In the genomic region with DNA sequence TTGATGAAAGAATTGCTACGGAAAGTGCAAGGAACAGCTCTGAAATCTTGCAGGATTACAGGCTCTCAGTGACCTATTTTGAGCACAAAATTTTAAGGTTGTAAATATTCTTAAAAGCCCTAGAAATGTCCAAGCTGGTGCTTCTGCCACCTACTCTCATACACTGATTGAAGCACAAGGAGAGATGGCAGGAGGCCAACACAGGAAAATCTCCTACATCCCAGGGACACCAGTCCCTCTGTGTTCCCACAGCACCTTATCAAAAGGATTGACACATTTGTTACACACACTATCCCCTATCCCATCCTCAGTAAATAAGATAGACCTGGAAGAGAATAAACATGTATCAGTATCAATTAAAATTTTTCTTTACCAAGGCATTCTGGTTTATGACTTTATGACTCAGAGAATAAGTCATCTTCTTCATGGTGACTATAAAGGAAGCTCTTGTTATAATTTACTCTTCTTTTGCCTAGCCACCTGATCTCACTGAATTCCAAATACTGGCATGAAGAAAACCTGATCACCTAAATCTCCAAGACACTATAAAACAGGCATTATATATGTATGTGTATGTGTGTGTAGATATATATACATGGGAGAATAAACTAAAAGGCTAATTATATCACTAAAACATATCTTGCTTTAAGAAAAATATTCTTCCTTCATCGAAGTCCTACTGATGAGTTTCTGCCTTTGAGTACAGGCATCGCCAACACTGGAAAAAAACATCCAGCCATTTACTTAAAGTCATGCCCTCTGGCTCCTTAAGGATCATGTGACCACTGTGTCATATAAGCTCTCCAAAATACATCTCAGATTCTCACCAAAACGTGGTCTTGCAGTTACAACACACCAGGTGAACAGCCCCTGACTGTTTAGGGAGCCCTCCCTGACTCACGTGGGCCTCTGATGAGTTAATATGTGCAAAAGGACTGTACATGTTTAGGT, we compare ENCODE assay signal across 19 cellular contexts.
DNase-seq lines count a peak whose midpoint lies in the region; ATAC-seq, FAIRE-seq and TF ChIP-seq lines count a peak whose summit lies in the region.
"Had no signal": no experiment of that assay in that cellular context is flagged by ENCODE, and none has a peak within 500 bp of the region (broad histone marks: within the 10 kb centered on the region; RNA-seq: fewer than 3 reads in every experiment).

No MANE protein-coding gene starts in this region.

- no peak for TF ChIP-seq CTCF in endothelial cell of umbilical vein (IDR thresholded peaks at IDR 0.05; ENCODE audit: extremely low read depth in 1 of 2, insufficient read depth in 1 of 2, low read depth in 1 of 2, low read length in 2 of 2)
- TF ChIP-seq CTCF in nephron (IDR thresholded peaks at IDR 0.05; ENCODE audit: unreplicated experiment in 3 of 3) = no peak
- TF ChIP-seq CTCF in thyroid gland (IDR thresholded peaks at IDR 0.05) = no peak

- no peak for FAIRE-seq in endothelial cell of umbilical vein (lab: Jason Lieb, UNC)
- no peak for FAIRE-seq in GM12892 (lab: Jason Lieb, UNC)
- FAIRE-seq: RCC 7860 had no signal

- H3K27me3 ChIP-seq in endothelial cell of umbilical vein (ENCODE audit: control insufficient read depth in 2 of 2, insufficient read depth in 2 of 2, low read length in 2 of 2) = no peaks in the 10 kb centered on the region
- H3K27me3 ChIP-seq in thyroid gland = no peaks in the 10 kb centered on the region
- H3K27me3 ChIP-seq: gastrocnemius medialis, vagina had no signal

- BruUV-seq in endothelial cell of umbilical vein (replicated peaks; lab: Mats Ljungman, UMichigan) = no TSS peak

- 77 to 83% methylated on average over 5 of the region's 5 CpGs for WGBS in thyroid gland, 2 donors

- H3K4me3 ChIP-seq in endothelial cell of umbilical vein (replicated peaks in 1 of 3; ENCODE audit: insufficient read depth in 1 of 3, low read depth in 1 of 3, low read length in 3 of 3) (no peak overlapping the region), thyroid gland (replicated peaks in 1 of 3) (no peak overlapping the region)
- H3K4me3 ChIP-seq: gastrocnemius medialis, vagina had no signal

- intact Hi-C loops in endothelial cell of umbilical vein (cut with micrococcal nuclease) = no loop called here
- intact Hi-C loops in thyroid gland (cut with DNase I) = no loop called here

- DNase-seq in EL (peak; percentile 50), M059J (ENCODE audit: low read depth) (peak; percentile 57), endothelial cell of umbilical vein (ENCODE audit: low read depth, low spot score) (peak; percentile 14), thyroid gland (no peak), GM12892 (ENCODE audit: insufficient read length) (no peak)
- no peak for DNase-seq in activated naive CD4-positive, alpha-beta T cell treated with anti-CD3 and anti-CD28 coated beads, Interleukin-2, amount 10 ng/mL, durations not matched to agents 7 days and 5 days
- DNase-seq in activated naive CD4-positive, alpha-beta T cell treated with anti-CD3 and anti-CD28 coated beads, Interleukin-2, amount 50 U/mL, for 72 hours (ENCODE audit: low spot score in 2 of 2) = no peak
- DNase-seq: activated CD4-positive, CD25-positive, alpha-beta regulatory T cell; activated effector memory CD4-positive, alpha-beta T cell treated with anti-CD3 and anti-CD28 coated beads, Interleukin-2, amount 50 U/mL, for 16 hours; DMS79; gastrocnemius medialis; immature natural killer cell; NCI-H510A; stimulated activated naive B cell treated with anti-CD40 and anti-IgM and Interleukin-4, amounts not matched to agents 10 μg/mL and 1 μg/mL and 100 μg/mL, for 72 hours; T-cell had no signal

- peaks cover 51% of the 10 kb centered on the region for H3K36me3 Mint-ChIP-seq in nephron (ENCODE audit: low read depth)
- H3K36me3 Mint-ChIP-seq in activated naive CD4-positive, alpha-beta T cell treated with anti-CD3 and anti-CD28 coated beads, Interleukin-2, amount 10 ng/mL, durations not matched to agents 7 days and 5 days = no peaks in the 10 kb centered on the region
- peaks cover 0 to 5% of the 10 kb centered on the region in 2 donors for H3K36me3 Mint-ChIP-seq in activated naive CD4-positive, alpha-beta T cell treated with anti-CD3 and anti-CD28 coated beads, Interleukin-2, amount 50 U/mL, for 72 hours
- H3K36me3 Mint-ChIP-seq: immature natural killer cell; stimulated activated naive B cell treated with anti-CD40 and anti-IgM and Interleukin-4, amounts not matched to agents 10 μg/mL and 1 μg/mL and 100 μg/mL, for 72 hours; T-cell had no signal

- no peaks in the 10 kb centered on the region for H4K20me1 ChIP-seq in endothelial cell of umbilical vein (replicated peaks; ENCODE audit: control insufficient read depth, extremely low read depth, insufficient read depth, low read length)

- no peak for TF ChIP-seq POLR2A in endothelial cell of umbilical vein (IDR thresholded peaks at IDR 0.05; ENCODE audit: low read depth, low read length)
- TF ChIP-seq POLR2A in thyroid gland (IDR thresholded peaks at IDR 0.05) = no peak
- TF ChIP-seq POLR2A in GM12892 (IDR thresholded peaks at IDR 0.05; ENCODE audit: low read depth, low read length) = no peak

- POLR2A ChIA-PET in endothelial cell of umbilical vein (lab: Charles Lee) = no interaction called here

- peaks cover 45% of the 10 kb centered on the region for H3K4me1 Mint-ChIP-seq in nephron
- H3K4me1 Mint-ChIP-seq in activated naive CD4-positive, alpha-beta T cell treated with anti-CD3 and anti-CD28 coated beads, Interleukin-2, amount 10 ng/mL, durations not matched to agents 7 days and 5 days = no peaks in the 10 kb centered on the region
- H3K4me1 Mint-ChIP-seq: B cell; immature natural killer cell; stimulated activated naive B cell treated with anti-CD40 and anti-IgM and Interleukin-4, amounts not matched to agents 10 μg/mL and 1 μg/mL and 100 μg/mL, for 72 hours; T-cell had no signal

- dilution Hi-C loops in endothelial cell of umbilical vein (cut with MboI; ENCODE audit: extremely low pct_ligation_motif_present, low sequenced_read_pairs) = no loop called here

- H3K9ac ChIP-seq in endothelial cell of umbilical vein (replicated peaks; ENCODE audit: extremely low read depth, insufficient read depth, low read length) = no peak overlapping the region

- H3K4me1 ChIP-seq in endothelial cell of umbilical vein (ENCODE audit: control insufficient read depth, extremely low read depth, insufficient read depth, low read length) = no peaks in the 10 kb centered on the region
- no peaks in the 10 kb centered on the region for H3K4me1 ChIP-seq in thyroid gland

- H3K27ac Mint-ChIP-seq in nephron = peak overlapping the region; percentile 30 to 90 (median 50)
- no peak overlapping the region for H3K27ac Mint-ChIP-seq in activated naive CD4-positive, alpha-beta T cell treated with anti-CD3 and anti-CD28 coated beads, Interleukin-2, amount 10 ng/mL, durations not matched to agents 7 days and 5 days
- H3K27ac Mint-ChIP-seq in activated naive CD4-positive, alpha-beta T cell treated with anti-CD3 and anti-CD28 coated beads, Interleukin-2, amount 50 U/mL, for 72 hours = no peak overlapping the region
- H3K27ac Mint-ChIP-seq: B cell; immature natural killer cell; stimulated activated naive B cell treated with anti-CD40 and anti-IgM and Interleukin-4, amounts not matched to agents 10 μg/mL and 1 μg/mL and 100 μg/mL, for 72 hours; T-cell had no signal

- H3K4me2 ChIP-seq in endothelial cell of umbilical vein (ENCODE audit: insufficient read depth, low read length) = no peak overlapping the region

- no peaks in the 10 kb centered on the region for H3K9me1 ChIP-seq in endothelial cell of umbilical vein (replicated peaks; ENCODE audit: control insufficient read depth, extremely low read depth, insufficient read depth, low read length)

- no peaks in the 10 kb centered on the region for H3K79me2 ChIP-seq in endothelial cell of umbilical vein (ENCODE audit: control insufficient read depth, insufficient read depth, low read length)

- H3K4me3 Mint-ChIP-seq in nephron = no peak overlapping the region
- H3K4me3 Mint-ChIP-seq in activated naive CD4-positive, alpha-beta T cell treated with anti-CD3 and anti-CD28 coated beads, Interleukin-2, amount 10 ng/mL, durations not matched to agents 7 days and 5 days = no peak overlapping the region
- H3K4me3 Mint-ChIP-seq: B cell; immature natural killer cell; stimulated activated naive B cell treated with anti-CD40 and anti-IgM and Interleukin-4, amounts not matched to agents 10 μg/mL and 1 μg/mL and 100 μg/mL, for 72 hours; T-cell had no signal

- H3K27me3 Mint-ChIP-seq in nephron (ENCODE audit: low read depth) = peaks cover 5% of the 10 kb centered on the region
- no peaks in the 10 kb centered on the region for H3K27me3 Mint-ChIP-seq in activated naive CD4-positive, alpha-beta T cell treated with anti-CD3 and anti-CD28 coated beads, Interleukin-2, amount 10 ng/mL, durations not matched to agents 7 days and 5 days
- H3K27me3 Mint-ChIP-seq: B cell; stimulated activated naive B cell treated with anti-CD40 and anti-IgM and Interleukin-4, amounts not matched to agents 10 μg/mL and 1 μg/mL and 100 μg/mL, for 72 hours had no signal

- H3K36me3 ChIP-seq in endothelial cell of umbilical vein (ENCODE audit: control insufficient read depth in 2 of 2, extremely low read depth in 1 of 2, insufficient read depth in 2 of 2, low read length in 2 of 2) (no peaks in the 10 kb centered on the region), thyroid gland (no peaks in the 10 kb centered on the region)
- H3K36me3 ChIP-seq: gastrocnemius medialis, vagina had no signal

- no peak for ATAC-seq in activated naive CD4-positive, alpha-beta T cell treated with anti-CD3 and anti-CD28 coated beads, Interleukin-2, amount 50 U/mL, for 72 hours
- ATAC-seq: gastrocnemius medialis; stimulated activated naive B cell treated with anti-CD40 and anti-IgM and Interleukin-4, amounts not matched to agents 10 μg/mL and 1 μg/mL and 100 μg/mL, for 72 hours; T-cell had no signal

- no peak overlapping the region for H2AFZ ChIP-seq in endothelial cell of umbilical vein (ENCODE audit: low read depth, low read length)

- no peaks in the 10 kb centered on the region for H3K9me3 Mint-ChIP-seq in nephron
- no peaks in the 10 kb centered on the region for H3K9me3 Mint-ChIP-seq in activated naive CD4-positive, alpha-beta T cell treated with anti-CD3 and anti-CD28 coated beads, Interleukin-2, amount 10 ng/mL, durations not matched to agents 7 days and 5 days
- H3K9me3 Mint-ChIP-seq in activated naive CD4-positive, alpha-beta T cell treated with anti-CD3 and anti-CD28 coated beads, Interleukin-2, amount 50 U/mL, for 72 hours = peaks cover 0 to 3% of the 10 kb centered on the region in 2 donors
- H3K9me3 Mint-ChIP-seq: immature natural killer cell, T-cell had no signal

- H3K9me3 ChIP-seq in endothelial cell of umbilical vein (replicated peaks; ENCODE audit: control insufficient read depth, insufficient read depth, low read length) = no peaks in the 10 kb centered on the region
- no peaks in the 10 kb centered on the region for H3K9me3 ChIP-seq in thyroid gland
- H3K9me3 ChIP-seq: gastrocnemius medialis, vagina had no signal

- H3K27ac ChIP-seq in endothelial cell of umbilical vein (ENCODE audit: insufficient read depth, low read depth, low read length) (no peak overlapping the region), thyroid gland (no peak overlapping the region)
- H3K27ac ChIP-seq: gastrocnemius medialis, vagina had no signal

- CTCF ChIA-PET in endothelial cell of umbilical vein (lab: Charles Lee) = interaction anchor here (1.0 kb wide), 1 partner anchor 15 kb away, joined by 3 read pairs; no protein-coding TSS in a partner anchor
- CTCF ChIA-PET in activated naive CD4-positive, alpha-beta T cell treated with anti-CD3 and anti-CD28 coated beads, Interleukin-2, amount 10 ng/mL, durations not matched to agents 7 days and 5 days (lab: Charles Lee) = no interaction called here

Comparison
In these comparisons a context has a peak if more than half of its experiments do, and no peak if none do; other contexts are left out.
1. DNase-seq: peak in EL (single experiment), M059J (single experiment) and endothelial cell of umbilical vein (single experiment); none in activated naive CD4-positive, alpha-beta T cell treated with anti-CD3 and anti-CD28 coated beads, Interleukin-2, amount 10 ng/mL, durations not matched to agents 7 days and 5 days (single experiment), thyroid gland (0 of 2), GM12892 (single experiment) and activated naive CD4-positive, alpha-beta T cell treated with anti-CD3 and anti-CD28 coated beads, Interleukin-2, amount 50 U/mL, for 72 hours (0 of 2).
2. H3K27ac Mint-ChIP-seq: peak in nephron (3 of 3); none in activated naive CD4-positive, alpha-beta T cell treated with anti-CD3 and anti-CD28 coated beads, Interleukin-2, amount 10 ng/mL, durations not matched to agents 7 days and 5 days (single experiment) and activated naive CD4-positive, alpha-beta T cell treated with anti-CD3 and anti-CD28 coated beads, Interleukin-2, amount 50 U/mL, for 72 hours (0 of 2).